8 cellular contexts compared by ENCODE assay signal in genomic region chr18:46333371-46334199, GRCh38.
DNase-seq lines count a peak whose midpoint lies in the region; ATAC-seq, FAIRE-seq and TF ChIP-seq lines count a peak whose summit lies in the region.

No MANE protein-coding gene starts in this region.

- H3K27ac ChIP-seq in breast epithelium (no peak overlapping the region), kidney (ENCODE audit: low read depth in 2 of 2, low read length in 2 of 2) (no peak overlapping the region)

- H3K4me3 ChIP-seq in breast epithelium (peak overlapping the region; percentile 52 to 82 (median 68)), kidney (ENCODE audit: low read length in 2 of 2) (peak overlapping the region; percentile 56 to 59)

- peak; percentile 50 for DNase-seq in stimulated activated CD4-positive, alpha-beta T cell treated with anti-CD3 and anti-CD28 coated beads, Interleukin-15, amount 100 ng/mL, for 24 hours
- no peak for DNase-seq in stimulated activated CD4-positive, alpha-beta T cell treated with anti-CD3 and anti-CD28 coated beads, Interleukin-2, amount 100 ng/mL, for 48 hours
- DNase-seq in NCI-H82 treated with DMSO at 0.1 percent for 48 hours (lab: John Stamatoyannopoulos, UW; ENCODE audit: unreplicated experiment), result peak; percentile 26
- peak in 1 of 2 donors; percentile 31 for DNase-seq in breast epithelium (ENCODE audit: low spot score in 2 of 2)
- no peak for DNase-seq in kidney
- peak; percentile 46 for DNase-seq in stimulated activated CD8-positive, alpha-beta memory T cell treated with anti-CD3 and anti-CD28 coated beads, Interleukin-4, amount 100 ng/mL, for 48 hours
- no peak for DNase-seq in GM10248 (ENCODE audit: extremely low spot score)

- TF ChIP-seq CTCF in breast epithelium (IDR thresholded peaks at IDR 0.05) (no peak), kidney (IDR thresholded peaks at IDR 0.05; ENCODE audit: borderline replicate concordance, extremely low read depth, insufficient read depth) (no peak), GM10248 (IDR thresholded peaks at IDR 0.05; ENCODE audit: control extremely low read depth, extremely low read depth, low read depth, missing control alignments) (no peak)

- POLR2A ChIA-PET in GM10248 (lab: Yijun Ruan, JAX), result no interaction called here

- CTCF ChIA-PET in GM10248 (lab: Yijun Ruan, JAX), result no interaction called here

- no peak for ATAC-seq in GM21367 (IDR thresholded peaks at IDR 0.05; ENCODE audit: unreplicated experiment)

- H3K9me3 ChIP-seq in breast epithelium (no peaks in the 10 kb centered on the region), kidney (ENCODE audit: control insufficient read depth in 1 of 2, low read length in 2 of 2) (no peaks in the 10 kb centered on the region)

- no peaks in the 10 kb centered on the region for H3K27me3 ChIP-seq in breast epithelium

- H3K4me1 ChIP-seq in breast epithelium (no peaks in the 10 kb centered on the region), kidney (ENCODE audit: control insufficient read depth in 1 of 2, insufficient read depth in 1 of 2, low read depth in 1 of 2, low read length in 2 of 2) (peaks cover 0 to 6% of the 10 kb centered on the region in 2 donors)

- no peak for FAIRE-seq in kidney (lab: Jason Lieb, UNC)

- H3K9ac ChIP-seq in kidney (ENCODE audit: low read length in 2 of 2), result no peak overlapping the region

- intact Hi-C loops in breast epithelium (cut with DNase I; ENCODE audit: low total_unique reads) (no loop called here), kidney (cut with DNase I) (no loop called here)

- H3K36me3 ChIP-seq in breast epithelium (no peaks in the 10 kb centered on the region), kidney (ENCODE audit: control insufficient read depth in 1 of 2, insufficient read depth in 2 of 2, low read length in 2 of 2) (no peaks in the 10 kb centered on the region)

- no peak for TF ChIP-seq POLR2A in breast epithelium (IDR thresholded peaks at IDR 0.05)

Comparison
In these comparisons a context has a peak if more than half of its experiments do, and no peak if none do; other contexts are left out.
1. DNase-seq: peak in stimulated activated CD4-positive, alpha-beta T cell treated with anti-CD3 and anti-CD28 coated beads, Interleukin-15, amount 100 ng/mL, for 24 hours (single experiment), NCI-H82 treated with DMSO at 0.1 percent for 48 hours (single experiment) and stimulated activated CD8-positive, alpha-beta memory T cell treated with anti-CD3 and anti-CD28 coated beads, Interleukin-4, amount 100 ng/mL, for 48 hours (single experiment); none in stimulated activated CD4-positive, alpha-beta T cell treated with anti-CD3 and anti-CD28 coated beads, Interleukin-2, amount 100 ng/mL, for 48 hours (0 of 2), kidney (single experiment) and GM10248 (single experiment).